8 cellular contexts compared by ENCODE assay signal in the genomic region with DNA sequence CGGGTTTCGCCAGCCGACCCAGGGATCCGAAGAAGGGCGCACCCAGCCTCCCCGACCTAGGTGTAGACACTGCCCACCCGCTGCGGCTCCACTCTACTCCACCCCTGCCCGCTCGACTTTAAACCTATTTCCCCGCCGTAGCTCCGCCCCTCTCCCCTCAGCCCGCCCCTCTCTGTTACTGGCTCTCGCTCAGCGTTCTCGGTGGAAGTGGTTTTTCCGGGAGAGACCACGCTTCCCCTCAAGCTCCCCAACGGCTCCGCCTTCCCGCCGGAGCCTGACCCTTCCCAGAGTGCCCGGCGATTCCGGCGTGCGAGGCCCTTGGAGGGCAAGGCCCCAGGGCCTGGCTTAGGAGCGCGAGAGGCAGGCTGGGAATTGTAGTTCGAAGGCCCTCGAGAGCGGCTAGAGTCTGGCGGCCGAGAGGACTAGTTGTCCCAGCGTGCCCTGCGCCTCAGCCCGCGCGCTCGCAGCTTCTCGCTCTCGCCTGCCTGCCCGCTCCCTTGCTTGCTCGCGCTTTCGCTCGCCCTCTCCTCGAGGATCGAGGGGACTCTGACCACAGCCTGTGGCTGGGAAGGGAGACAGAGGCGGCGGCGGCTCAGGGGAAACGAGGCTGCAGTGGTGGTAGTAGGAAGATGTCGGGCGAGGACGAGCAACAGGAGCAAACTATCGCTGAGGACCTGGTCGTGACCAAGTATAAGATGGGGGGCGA. TPM values are rescaled to one million over a fixed set of nuclear protein-coding genes. Genes with fewer than 3 reads are reported as not detected.
DNase-seq lines count a peak whose midpoint lies in the region; ATAC-seq, FAIRE-seq and TF ChIP-seq lines count a peak whose summit lies in the region.

TSS of gene PA2G4 (plus strand) at position 451 of the 706 bp plus-strand sequence. CDS start at position 630, 179 bp downstream.

- H3K36me3 ChIP-seq in OCI-LY7 (ENCODE audit: insufficient read depth, low read length) (peaks cover 48% of the 10 kb centered on the region), endothelial cell of umbilical vein (ENCODE audit: control insufficient read depth in 2 of 2, extremely low read depth in 1 of 2, insufficient read depth in 2 of 2, low read length in 2 of 2) (peaks cover 7 to 9% of the 10 kb centered on the region in 2 experiments)

- H3K4me1 ChIP-seq in OCI-LY7 (ENCODE audit: insufficient read depth, low read length, poor library complexity, severe bottlenecking) (peaks cover 27% of the 10 kb centered on the region), endothelial cell of umbilical vein (ENCODE audit: control insufficient read depth, extremely low read depth, insufficient read depth, low read length) (peaks cover 25% of the 10 kb centered on the region)

- dilution Hi-C loops in endothelial cell of umbilical vein (cut with MboI; ENCODE audit: extremely low pct_ligation_motif_present, low sequenced_read_pairs): no loop called here

- peak; percentile 80 for DNase-seq in D721Med (ENCODE audit: insufficient read length, low spot score)
- peak; percentile 89 for DNase-seq in HuH-7.5 (ENCODE audit: low spot score)
- DNase-seq in OCI-LY7 (ENCODE audit: low spot score): peak; percentile 99
- DNase-seq in activated T-cell treated with anti-CD3 and anti-CD28 coated beads for 1 hour (ENCODE audit: low read depth): peak; percentile 93
- DNase-seq in endothelial cell of umbilical vein (ENCODE audit: low read depth, low spot score): peak; percentile 99
- DNase-seq in middle frontal gyrus (ENCODE audit: extremely low spot score, low spot score): peak; percentile 98
- DNase-seq in stimulated activated CD8-positive, alpha-beta memory T cell treated with anti-CD3 and anti-CD28 coated beads, Interleukin-2, amount 100 ng/mL, for 48 hours (ENCODE audit: low read depth in 2 of 2): peak; percentile 96 to 98

- intact Hi-C loops in OCI-LY7 (cut with micrococcal nuclease; ENCODE audit: unreplicated experiment) (loop anchor here (2.0 kb wide), 1 partner anchor 175 kb away; no protein-coding TSS in a partner anchor), endothelial cell of umbilical vein (cut with micrococcal nuclease) (loop anchor here (1.0 to 2.0 kb wide), 6 partner anchors 12 to 365 kb away; partner anchors contain the start of gene RPL41)

- H3K79me2 ChIP-seq in OCI-LY7 (ENCODE audit: insufficient read depth, low read depth, low read length) (peaks cover 40% of the 10 kb centered on the region), endothelial cell of umbilical vein (ENCODE audit: control insufficient read depth, insufficient read depth, low read length) (peaks cover 35% of the 10 kb centered on the region)

- peak within 1 kb of the TSS; percentile 93 for H3K4me3 ChIP-seq in OCI-LY7 (ENCODE audit: low read depth, low read length, poor library complexity, severe bottlenecking)
- peak within 1 kb of the TSS; percentile 49 to 85 (median 68) for H3K4me3 ChIP-seq in endothelial cell of umbilical vein (replicated peaks in 1 of 3; ENCODE audit: insufficient read depth in 1 of 3, low read depth in 1 of 3, low read length in 3 of 3)

- H3K4me2 ChIP-seq in OCI-LY7 (ENCODE audit: low read length) (peak within 1 kb of the TSS; percentile 86), endothelial cell of umbilical vein (ENCODE audit: insufficient read depth, low read length) (peak within 1 kb of the TSS; percentile 85)

- no peaks in the 10 kb centered on the region for H3K9me2 ChIP-seq in OCI-LY7 (ENCODE audit: insufficient read depth, low read length)

- BruUV-seq in OCI-LY7 (replicated peaks; lab: Mats Ljungman, UMichigan) (no TSS peak), endothelial cell of umbilical vein (replicated peaks; lab: Mats Ljungman, UMichigan) (no TSS peak)

- POLR2A ChIA-PET in OCI-LY7 (lab: Charles Lee) (interaction anchor here (0.5 to 4.0 kb wide), 17 partner anchors 9 to 418 kb away, joined by 3 to 64 read pairs (median 3); partner anchors contain the start of genes ESYT1, PYM1, RPL41 and ZC3H10), endothelial cell of umbilical vein (lab: Charles Lee) (interaction anchor here (0.5 to 3.3 kb wide), 15 partner anchors 9 to 275 kb away, joined by 3 to 37 read pairs (median 4); partner anchors contain the start of genes DNAJC14, ESYT1, RAB5B and RPL41)

- H4K20me1 ChIP-seq in OCI-LY7 (ENCODE audit: insufficient read depth, low read length) (peaks cover 21% of the 10 kb centered on the region), endothelial cell of umbilical vein (replicated peaks; ENCODE audit: control insufficient read depth, extremely low read depth, insufficient read depth, low read length) (no peaks in the 10 kb centered on the region)

- no peak for TF ChIP-seq CTCF in D721Med (IDR thresholded peaks at IDR 0.05; ENCODE audit: insufficient read depth, missing control alignments)
- TF ChIP-seq CTCF in OCI-LY7 (conservative IDR thresholded peaks at IDR 0.05; ENCODE audit: low read length): no peak
- TF ChIP-seq CTCF in endothelial cell of umbilical vein (IDR thresholded peaks at IDR 0.05; ENCODE audit: extremely low read depth in 1 of 2, insufficient read depth in 1 of 2, low read depth in 1 of 2, low read length in 2 of 2): no peak

- peaks cover 0 to 6% of the 10 kb centered on the region in 2 experiments for H3K27me3 ChIP-seq in endothelial cell of umbilical vein (ENCODE audit: control insufficient read depth in 2 of 2, insufficient read depth in 2 of 2, low read length in 2 of 2)

- H3K27ac ChIP-seq in OCI-LY7 (ENCODE audit: low read depth, low read length, poor library complexity, severe bottlenecking) (peak within 1 kb of the TSS; percentile 70), endothelial cell of umbilical vein (ENCODE audit: insufficient read depth, low read depth, low read length) (peak within 1 kb of the TSS; percentile 60)

- H3K9me3 ChIP-seq in OCI-LY7 (ENCODE audit: low read length) (no peaks in the 10 kb centered on the region), endothelial cell of umbilical vein (replicated peaks; ENCODE audit: control insufficient read depth, insufficient read depth, low read length) (no peaks in the 10 kb centered on the region)

- H2AFZ ChIP-seq in OCI-LY7 (ENCODE audit: low read length): peak within 1 kb of the TSS; percentile 56; the same call in 1 of the 2 replicates
- H2AFZ ChIP-seq in endothelial cell of umbilical vein (ENCODE audit: low read depth, low read length): peak within 1 kb of the TSS; percentile 75

- ATAC-seq in GM21526 (IDR thresholded peaks at IDR 0.05; ENCODE audit: low FRiP score, unreplicated experiment): peak; percentile 92

- FAIRE-seq in D721Med (lab: Jason Lieb, UNC): no peak
- peak; percentile 95 for FAIRE-seq in endothelial cell of umbilical vein (lab: Jason Lieb, UNC)

- CTCF ChIA-PET in OCI-LY7 (lab: Charles Lee; ENCODE audit: unreplicated experiment) (interaction anchor here (0.6 to 1.2 kb wide), 6 partner anchors 13 to 362 kb away, joined by 3 to 4 read pairs (median 4); partner anchors contain the start of gene RPL41), endothelial cell of umbilical vein (lab: Charles Lee) (interaction anchor here (0.6 to 5.3 kb wide), 21 partner anchors 9 to 364 kb away, joined by 3 to 59 read pairs (median 5); partner anchors contain the start of genes ERBB3, RAB5B, SMARCC2 and SUOX)

- peak within 1 kb of the TSS; percentile 70 for H3K9ac ChIP-seq in endothelial cell of umbilical vein (replicated peaks; ENCODE audit: extremely low read depth, insufficient read depth, low read length)

- H3K9me1 ChIP-seq in endothelial cell of umbilical vein (replicated peaks; ENCODE audit: control insufficient read depth, extremely low read depth, insufficient read depth, low read length): no peaks in the 10 kb centered on the region

- peak; percentile 96 for TF ChIP-seq POLR2A in endothelial cell of umbilical vein (IDR thresholded peaks at IDR 0.05; ENCODE audit: low read depth, low read length)

TF ChIP-seq in endothelial cell of umbilical vein, 7 proteins besides CTCF, POLR2A, EP300 and RAD21:
- TF ChIP-seq, protein P1, sequence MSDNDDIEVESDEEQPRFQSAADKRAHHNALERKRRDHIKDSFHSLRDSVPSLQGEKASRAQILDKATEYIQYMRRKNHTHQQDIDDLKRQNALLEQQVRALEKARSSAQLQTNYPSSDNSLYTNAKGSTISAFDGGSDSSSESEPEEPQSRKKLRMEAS (IDR thresholded peaks at IDR 0.05; ENCODE audit: insufficient read depth, insufficient read length): peak; percentile 74
- TF ChIP-seq EZH2 (IDR thresholded peaks at IDR 0.05; ENCODE audit: borderline replicate concordance, low read depth, low read length, severe bottlenecking): no peak
- no peak for TF ChIP-seq JUN (IDR thresholded peaks at IDR 0.05; ENCODE audit: borderline replicate concordance, insufficient read depth, insufficient read length, low read depth)
- TF ChIP-seq MYC (IDR thresholded peaks at IDR 0.05; ENCODE audit: low read depth, low read length): peak; percentile 8
- no peak for TF ChIP-seq GATA2 (IDR thresholded peaks at IDR 0.05; ENCODE audit: insufficient read depth, insufficient read length, low read depth, low read length)
- peak; percentile 64 for TF ChIP-seq POLR2AphosphoS5 (IDR thresholded peaks at IDR 0.05; ENCODE audit: insufficient read depth, low read depth, low read length)
- TF ChIP-seq FOS (IDR thresholded peaks at IDR 0.05; ENCODE audit: borderline replicate concordance, insufficient read depth, low read length): no peak

RNA-seq across cellular contexts. Expression of gene PA2G4, which starts in this region (rescaled TPM):
- 358 and 437 TPM in 2 replicates for total RNA-seq in OCI-LY7 (2014; rRNA removed; shearing (Covaris generic))
- total RNA-seq in OCI-LY7 (2022) (280 and 289 TPM in 2 replicates), endothelial cell of umbilical vein (170 and 188 TPM in 2 replicates)
- polyA plus RNA-seq in endothelial cell of umbilical vein: 94.2 and 121 TPM in 2 replicates
- polyA plus RNA-seq in endothelial cell of umbilical vein (2011; cell fraction: cytosol; rRNA removed): 223 and 250 TPM in 2 replicates
- polyA plus RNA-seq in endothelial cell of umbilical vein (2011; cell fraction: nucleus; rRNA removed): 154 and 214 TPM in 2 replicates
- polyA plus RNA-seq in endothelial cell of umbilical vein (2012): 200 and 296 TPM in 2 replicates
- polyA minus RNA-seq in endothelial cell of umbilical vein: 85.5 and 96.0 TPM in 2 replicates
- polyA minus RNA-seq in endothelial cell of umbilical vein (2011; cell fraction: cytosol; rRNA and poly(A)+ RNA removed): 177 TPM
- polyA minus RNA-seq in endothelial cell of umbilical vein (2011; cell fraction: nucleus; rRNA and poly(A)+ RNA removed): 41.8 and 42.7 TPM in 2 replicates

Comparison
In these comparisons a context has a peak if more than half of its experiments do, and no peak if none do; other contexts are left out.
1. Peak in every context shown above with its lines: DNase-seq, ATAC-seq, H3K4me3 ChIP-seq and H3K27ac ChIP-seq.